In genomic region chr5:437281-437771, GRCh38 we compare ENCODE assay signal across 21 cellular contexts. TPM values are rescaled to one million over a fixed set of nuclear protein-coding genes. Genes with fewer than 3 reads are reported as not detected.
DNase-seq lines count a peak whose midpoint lies in the region; ATAC-seq and TF ChIP-seq lines count a peak whose summit lies in the region.
"Had no signal": no experiment of that assay in that cellular context is flagged by ENCODE, and none has a peak within 500 bp of the region (broad histone marks: within the 10 kb centered on the region; RNA-seq: fewer than 3 reads in every experiment).

No MANE protein-coding gene starts in this region.

- H3K9me3 ChIP-seq in SK-N-SH (no peaks in the 10 kb centered on the region), hepatocyte (ENCODE audit: low read depth) (no peaks in the 10 kb centered on the region), sigmoid colon (no peaks in the 10 kb centered on the region)
- H3K9me3 ChIP-seq: body of pancreas, colonic mucosa had no signal

- H3F3A ChIP-seq in SK-N-SH (replicated peaks; ENCODE audit: insufficient read depth), result no peaks in the 10 kb centered on the region

- TF ChIP-seq EP300 in SK-N-SH (IDR thresholded peaks at IDR 0.05; ENCODE audit: borderline replicate concordance in 1 of 2, low read depth in 1 of 2, low read length in 1 of 2) (no peak), sigmoid colon (IDR thresholded peaks at IDR 0.05) (no peak)

- H3K9ac ChIP-seq in SK-N-SH, result no peak overlapping the region

- H3K4me2 ChIP-seq in SK-N-SH (no peak overlapping the region), hepatocyte (no peak overlapping the region)

- H3K27ac ChIP-seq in SK-N-SH (ENCODE audit: low read depth in 2 of 2, low read length in 1 of 2) (no peak overlapping the region), hepatocyte (peak overlapping the region; percentile 17), sigmoid colon (no peak overlapping the region)
- H3K27ac ChIP-seq: 22Rv1, body of pancreas, colonic mucosa, skin epidermis had no signal

- CTCF ChIA-PET in SK-N-SH (lab: Yijun Ruan, JAX), result interaction anchor here (0.8 to 2.4 kb wide), 3 partner anchors 9 to 121 kb away, joined by 3 to 10 read pairs (median 3); no protein-coding TSS in a partner anchor

- TF ChIP-seq POLR2A in sigmoid colon (IDR thresholded peaks at IDR 0.05), result no peak

- no peak overlapping the region for H2AFZ ChIP-seq in SK-N-SH (ENCODE audit: low read depth)
- H2AFZ ChIP-seq in hepatocyte, result no peak overlapping the region

- peaks cover 0 to 12% of the 10 kb centered on the region in 2 experiments; a peak in 1 of 4 replicates for H3K4me1 ChIP-seq in SK-N-SH (ENCODE audit: control insufficient read depth in 1 of 2, insufficient read depth in 2 of 2, low read depth in 1 of 2, low read length in 1 of 2)
- peaks cover 7% of the 10 kb centered on the region for H3K4me1 ChIP-seq in hepatocyte (ENCODE audit: insufficient read depth)
- H3K4me1 ChIP-seq in sigmoid colon, result peaks cover 0 to 8% (median 7%) of the 10 kb centered on the region in 4 donors
- H3K4me1 ChIP-seq: colonic mucosa had no signal

- no peaks in the 10 kb centered on the region for H3K27me3 ChIP-seq in SK-N-SH (ENCODE audit: insufficient read depth)
- H3K27me3 ChIP-seq in hepatocyte, result no peaks in the 10 kb centered on the region
- H3K27me3 ChIP-seq in sigmoid colon, result peaks cover 0 to 21% (median 10%) of the 10 kb centered on the region in 3 donors
- H3K27me3 ChIP-seq: body of pancreas, colonic mucosa had no signal

- intact Hi-C loops in sigmoid colon (cut with DNase I), result no loop called here

- DNase-seq in SK-N-SH (peak; percentile 53), SK-N-DZ (ENCODE audit: low spot score) (peak; percentile 96), hepatocyte (ENCODE audit: low spot score) (no peak), sigmoid colon (peak; percentile 56), AG08395 (ENCODE audit: low spot score) (no peak), D341Med (ENCODE audit: low spot score) (no peak)
- DNase-seq in stimulated activated CD4-positive, alpha-beta T cell treated with anti-CD3 and anti-CD28 coated beads, Interleukin-4, amount 100 ng/mL, for 4 hours, result no peak
- DNase-seq: activated CD4-positive, alpha-beta T cell treated with anti-CD3 and anti-CD28 coated beads, Interleukin-2, amount 10 ng/mL, durations not matched to agents 24 days and 14 days; AML-193; body of pancreas; CD8-positive, alpha-beta memory T cell; colonic mucosa; DMS53; NCI-H1105 treated with DMSO at 0.1 percent for 48 hours; NCI-H2081; SHP77 treated with DMSO at 0.1 percent for 48 hours; stimulated activated CD4-positive, alpha-beta T cell treated with anti-CD3 and anti-CD28 coated beads, Interleukin-2, amount 100 ng/mL, for 48 hours; stimulated activated naive CD8-positive, alpha-beta T cell treated with anti-CD3 and anti-CD28 coated beads, Interleukin-15, Interleukin-2, amounts not matched to agents 100 U/mL and 50 U/mL, for 24 hours had no signal

- TF ChIP-seq CTCF in SK-N-SH (IDR thresholded peaks at IDR 0.05) (no peak), hepatocyte (IDR thresholded peaks at IDR 0.05; ENCODE audit: poor library complexity) (no peak), sigmoid colon (IDR thresholded peaks at IDR 0.05) (no peak)

- H3K36me3 ChIP-seq in SK-N-SH (replicated peaks in 1 of 2; ENCODE audit: control insufficient read depth in 1 of 2, insufficient read depth in 2 of 2, low read length in 1 of 2), result no peaks in the 10 kb centered on the region
- H3K36me3 ChIP-seq in hepatocyte (replicated peaks; ENCODE audit: insufficient read depth, low read depth), result no peaks in the 10 kb centered on the region
- no peaks in the 10 kb centered on the region for H3K36me3 ChIP-seq in sigmoid colon
- H3K36me3 ChIP-seq: colonic mucosa had no signal

- 59% methylated on average over 8 of the region's 18 CpGs for WGBS in SK-N-SH (ENCODE audit: low lambda C conversion rate)
- 57% methylated on average over 18 of the region's 18 CpGs for WGBS in hepatocyte (ENCODE audit: low lambda C conversion rate, missing lambda C conversion rate)
- 79 to 85% methylated on average over 18 of the region's 18 CpGs for WGBS in sigmoid colon, 2 donors

- H3K79me2 ChIP-seq in SK-N-SH (ENCODE audit: insufficient read depth) (peaks cover 4% of the 10 kb centered on the region; the same call in 1 of the 2 replicates), hepatocyte (peaks cover 8% of the 10 kb centered on the region)

- H3K9me2 ChIP-seq in SK-N-SH (no peaks in the 10 kb centered on the region), hepatocyte (replicated peaks; ENCODE audit: insufficient read depth) (no peaks in the 10 kb centered on the region)

- no peak for TF ChIP-seq RAD21 in SK-N-SH (IDR thresholded peaks at IDR 0.05; ENCODE audit: low read length)

- H4K20me1 ChIP-seq in SK-N-SH (ENCODE audit: insufficient read depth) (no peaks in the 10 kb centered on the region), hepatocyte (ENCODE audit: insufficient read depth, poor library complexity, severe bottlenecking) (no peaks in the 10 kb centered on the region)

- POLR2A ChIA-PET in SK-N-SH (lab: Yijun Ruan, JAX), result no interaction called here

- H3K4me3 ChIP-seq in SK-N-SH (ENCODE audit: low read depth in 2 of 2, low read length in 1 of 2), result no peak overlapping the region
- no peak overlapping the region for H3K4me3 ChIP-seq in hepatocyte
- no peak overlapping the region for H3K4me3 ChIP-seq in sigmoid colon
- H3K4me3 ChIP-seq: body of pancreas, colonic mucosa, skin epidermis had no signal

- no peak for ATAC-seq in SK-N-SH treated with all-trans-retinoic acid at 6 μM for 48 hours
- ATAC-seq: body of pancreas; stimulated activated naive CD8-positive, alpha-beta T cell treated with anti-CD3 and anti-CD28 coated beads, Interleukin-15, Interleukin-2, amounts not matched to agents 100 U/mL and 50 U/mL, for 24 hours had no signal

TF ChIP-seq in SK-N-SH, 30 proteins besides CTCF, POLR2A, EP300 and RAD21:
- TF ChIP-seq EZH2phosphoT487 (IDR thresholded peaks at IDR 0.05; ENCODE audit: borderline replicate concordance, low read depth) (no peak), GATA2 (CRISPR knock-in tag; IDR thresholded peaks at IDR 0.05) (0 out of 2 replicates have a peak, but pooled peaks have one; percentile 35), TAF1 (IDR thresholded peaks at IDR 0.05; ENCODE audit: borderline replicate concordance, low read depth, low read length) (no peak), RFX5 (IDR thresholded peaks at IDR 0.05; ENCODE audit: low read length) (no peak), JUND (IDR thresholded peaks at IDR 0.05) (no peak), NFIC (IDR thresholded peaks at IDR 0.05; ENCODE audit: borderline replicate concordance) (no peak), FOSL2 (IDR thresholded peaks at IDR 0.05; ENCODE audit: borderline replicate concordance, low read depth) (no peak)

TF ChIP-seq in SK-N-SH treated with all-trans-retinoic acid at 6 μM for 48 hours, 23 proteins besides CTCF, POLR2A, EP300 and RAD21 (continues in another document):
- TF ChIP-seq POU6F1 (CRISPR knock-in tag; IDR thresholded peaks at IDR 0.05; ENCODE audit: borderline replicate concordance, low read depth) (no peak), BACH2 (CRISPR knock-in tag; IDR thresholded peaks at IDR 0.05; ENCODE audit: borderline replicate concordance) (no peak), SNAI2 (CRISPR knock-in tag; IDR thresholded peaks at IDR 0.05) (no peak), ZFP3 (CRISPR knock-in tag; IDR thresholded peaks at IDR 0.05) (no peak), CSDC2 (CRISPR knock-in tag; IDR thresholded peaks at IDR 0.05) (no peak), ESRRG (CRISPR knock-in tag; IDR thresholded peaks at IDR 0.05) (no peak), TSHZ2 (CRISPR knock-in tag; IDR thresholded peaks at IDR 0.05) (no peak), ARNTL (CRISPR knock-in tag; IDR thresholded peaks at IDR 0.05; ENCODE audit: borderline replicate concordance, low read depth) (no peak)

RNA-seq across cellular contexts. Expression of gene EXOC3, which starts 5.7 kb away (rescaled TPM):
- polyA plus RNA-seq in SK-N-SH (2012; rRNA removed) (23.0 and 25.7 TPM in 2 replicates), hepatocyte (36.1 and 45.3 TPM in 2 replicates), sigmoid colon (10 to 100 TPM; 18.6 to 60.9 (median 36.1) TPM)
- polyA plus RNA-seq in SK-N-SH (2012; cell fraction: cytosol; rRNA removed), result 12.9 and 16.6 TPM in 2 replicates
- polyA plus RNA-seq in SK-N-SH (2012; cell fraction: nucleus; rRNA removed), result 58.8 and 60.0 TPM in 2 replicates
- 17.0 and 18.3 TPM in 2 replicates for polyA plus RNA-seq in SK-N-DZ (2014; cell fraction: cytosol; rRNA removed)
- polyA plus RNA-seq in SK-N-DZ (2014; cell fraction: nucleus; rRNA removed), result 31.7 and 46.3 TPM in 2 replicates
- total RNA-seq in hepatocyte (30.9 and 38.3 TPM in 2 replicates), sigmoid colon (10 to 100 TPM; 45.7 to 68.7 (median 48.5) TPM)

Comparison
In these comparisons a context has a peak if more than half of its experiments do, and no peak if none do; other contexts are left out.
1. DNase-seq: peak in SK-N-SH (single experiment), SK-N-DZ (single experiment) and sigmoid colon (single experiment); none in hepatocyte (single experiment), stimulated activated CD4-positive, alpha-beta T cell treated with anti-CD3 and anti-CD28 coated beads, Interleukin-4, amount 100 ng/mL, for 4 hours (0 of 2), AG08395 (single experiment) and D341Med (single experiment).